In genomic region chr4:83115656-83116285, GRCh38 we compare ENCODE assay signal across 15 cellular contexts. TPM values are rescaled to one million over a fixed set of nuclear protein-coding genes. Genes with fewer than 3 reads are reported as not detected.
DNase-seq lines count a peak whose midpoint lies in the region; ATAC-seq, FAIRE-seq and TF ChIP-seq lines count a peak whose summit lies in the region.
"Had no signal": no experiment of that assay in that cellular context is flagged by ENCODE, and none has a peak within 500 bp of the region (broad histone marks: within the 10 kb centered on the region; RNA-seq: fewer than 3 reads in every experiment).

No MANE protein-coding gene starts in this region.

- peaks cover 35% of the 10 kb centered on the region for H3K4me1 Mint-ChIP-seq in T-helper 1 cell treated with Interleukin-12 subunit alpha and Interleukin-12 subunit beta and Interleukin-4 antibody, amounts not matched to agents 30 μg/mL and 1 μg/mL, for 36 hours (ENCODE audit: low read depth)

- H3K4me1 ChIP-seq in GM12878 (ENCODE audit: control insufficient read depth, insufficient read depth, low read length) (peaks cover 8% of the 10 kb centered on the region; the same call in 1 of the 2 replicates), osteoblast (ENCODE audit: insufficient read depth, low read length) (peaks cover 12% of the 10 kb centered on the region)

- RAD21 ChIA-PET in GM12878 (lab: Charles Lee; ENCODE audit: unreplicated experiment) = interaction anchor here (0.6 to 7.0 kb wide), 11 partner anchors 9 to 144 kb away, joined by 3 to 127 read pairs (median 6); no protein-coding TSS in a partner anchor

- no peaks in the 10 kb centered on the region; a peak in 1 of 4 replicates for H3K36me3 ChIP-seq in GM12878 (ENCODE audit: control insufficient read depth in 2 of 2, insufficient read depth in 2 of 2, low read length in 1 of 2)
- no peaks in the 10 kb centered on the region for H3K36me3 ChIP-seq in osteoblast (ENCODE audit: insufficient read depth, low read length)
- H3K36me3 ChIP-seq: SJCRH30 had no signal

- H3K9me3 ChIP-seq in GM12878 (replicated peaks; ENCODE audit: control insufficient read depth, insufficient read depth, low read length) = no peaks in the 10 kb centered on the region
- H3K9me3 ChIP-seq in osteoblast (ENCODE audit: low read depth, low read length) = no peaks in the 10 kb centered on the region
- H3K9me3 ChIP-seq: A549, SJCRH30 had no signal

- peak overlapping the region; percentile 23 for H3K27ac Mint-ChIP-seq in T-helper 1 cell treated with Interleukin-12 subunit alpha and Interleukin-12 subunit beta and Interleukin-4 antibody, amounts not matched to agents 30 μg/mL and 1 μg/mL, for 36 hours

- CTCF ChIA-PET in GM12878 (lab: Yijun Ruan, JAX) = interaction anchor here (0.7 to 6.4 kb wide), 7 partner anchors 62 to 145 kb away, joined by 3 to 43 read pairs (median 4); no protein-coding TSS in a partner anchor

- SMC1A ChIA-PET in GM12878 (lab: Charles Lee; ENCODE audit: uncharacterized antibody, unreplicated experiment) = interaction anchor here (0.7 to 9.7 kb wide), 12 partner anchors 9 to 137 kb away, joined by 3 to 183 read pairs (median 34); no protein-coding TSS in a partner anchor

- H3K79me2 ChIP-seq in GM12878 (ENCODE audit: control insufficient read depth, insufficient read depth, low read length) (peaks cover 47% of the 10 kb centered on the region), osteoblast (ENCODE audit: insufficient read depth, low read length) (no peaks in the 10 kb centered on the region)

- H3K9me3 Mint-ChIP-seq in T-helper 1 cell treated with Interleukin-12 subunit alpha and Interleukin-12 subunit beta and Interleukin-4 antibody, amounts not matched to agents 30 μg/mL and 1 μg/mL, for 36 hours = no peaks in the 10 kb centered on the region
- H3K9me3 Mint-ChIP-seq: type B pancreatic cell had no signal

- peaks cover 6% of the 10 kb centered on the region for H3K27me3 Mint-ChIP-seq in T-helper 1 cell treated with Interleukin-12 subunit alpha and Interleukin-12 subunit beta and Interleukin-4 antibody, amounts not matched to agents 30 μg/mL and 1 μg/mL, for 36 hours (ENCODE audit: low read depth)
- H3K27me3 Mint-ChIP-seq: type B pancreatic cell had no signal

- intact Hi-C loops in GM12878 (cut with micrococcal nuclease; ENCODE audit: unreplicated experiment) = no loop called here

- no peak overlapping the region for H3K9ac ChIP-seq in GM12878 (ENCODE audit: control insufficient read depth, insufficient read depth, low read length)

- WGBS in GM12878 (ENCODE audit: insufficient coverage, insufficient replicate concordance, low lambda C conversion rate, missing lambda C conversion rate) = 85% methylated on average over 8 of the region's 8 CpGs

- ATAC-seq in GM12878 (no peak), GM21717 (IDR thresholded peaks at IDR 0.05; ENCODE audit: unreplicated experiment) (no peak)
- no peak for ATAC-seq in activated CD4-positive, CD25-positive, alpha-beta regulatory T cell treated with anti-CD3 and anti-CD28 coated beads, Interleukin-2, amount 50 U/mL, for 24 hours
- ATAC-seq: A549 had no signal

- H3K4me2 ChIP-seq in GM12878 (ENCODE audit: control insufficient read depth, insufficient read depth) (no peak overlapping the region; the same call in 1 of the 2 replicates), osteoblast (ENCODE audit: insufficient read depth, low read length) (no peak overlapping the region)

- POLR2A ChIA-PET in GM12878 (lab: Charles Lee) = interaction anchor here (0.6 to 8.0 kb wide), 3 partner anchors 30 to 126 kb away, joined by 3 to 77 read pairs (median 5); no protein-coding TSS in a partner anchor

- BruUV-seq in GM12878 (replicated peaks; lab: Mats Ljungman, UMichigan) = no TSS peak

- DNase-seq in T-helper 1 cell (no peak), MV-4-11 (lab: John Stamatoyannopoulos, UW) (peak; percentile 91), GM12878 (ENCODE audit: low read depth, low spot score) (no peak), osteoblast (ENCODE audit: insufficient read length, low spot score, missing footprints) (no peak), ACHN (no peak)
- DNase-seq: activated CD4-positive, CD25-positive, alpha-beta regulatory T cell; NCI-H526; SJCRH30 had no signal

- no peak for TF ChIP-seq POLR2A in GM12878 (IDR thresholded peaks at IDR 0.05; ENCODE audit: low read depth, low read length)

- no peak for TF ChIP-seq EP300 in GM12878 (IDR thresholded peaks at IDR 0.05; ENCODE audit: borderline replicate concordance in 1 of 2, control insufficient read depth in 1 of 2, low read depth in 2 of 2, low read length in 2 of 2)

- in situ Hi-C loops in GM12878 (cut with MboI) (no loop called here), ACHN (cut with HindIII; ENCODE audit: low pct_ligation_motif_present, low pct_unique_long_range_greater_than_20kb, low sequenced_read_pairs) (no loop called here)

- H3K36me3 Mint-ChIP-seq in T-helper 1 cell treated with Interleukin-12 subunit alpha and Interleukin-12 subunit beta and Interleukin-4 antibody, amounts not matched to agents 30 μg/mL and 1 μg/mL, for 36 hours (ENCODE audit: low read depth) = peaks cover 20% of the 10 kb centered on the region
- H3K36me3 Mint-ChIP-seq: type B pancreatic cell had no signal

- H2AFZ ChIP-seq in GM12878 (ENCODE audit: control insufficient read depth, low read depth, low read length) = no peak overlapping the region
- H2AFZ ChIP-seq in osteoblast (ENCODE audit: low read length) = peak overlapping the region; percentile 34

- H4K20me1 ChIP-seq in GM12878 (ENCODE audit: control insufficient read depth, insufficient read depth) (no peaks in the 10 kb centered on the region), osteoblast (ENCODE audit: insufficient read depth, low read length) (no peaks in the 10 kb centered on the region)

- no peak for TF ChIP-seq RAD21 in GM12878 (IDR thresholded peaks at IDR 0.05; ENCODE audit: insufficient read depth, low read depth, low read length)

- H3K4me3 ChIP-seq in GM12878 (no peak overlapping the region), osteoblast (ENCODE audit: insufficient read depth, low read length) (no peak overlapping the region)
- H3K4me3 ChIP-seq: A549, SJCRH30, skin epidermis had no signal

- H3K4me3 Mint-ChIP-seq in T-helper 1 cell treated with Interleukin-12 subunit alpha and Interleukin-12 subunit beta and Interleukin-4 antibody, amounts not matched to agents 30 μg/mL and 1 μg/mL, for 36 hours = peak overlapping the region; percentile 92
- H3K4me3 Mint-ChIP-seq: type B pancreatic cell had no signal

- H3K27ac ChIP-seq in GM12878 (ENCODE audit: control insufficient read depth, insufficient read depth) = peak overlapping the region; percentile 99; the same call in 1 of the 2 replicates
- H3K27ac ChIP-seq in osteoblast (ENCODE audit: low read depth, low read length) = no peak overlapping the region
- H3K27ac ChIP-seq: A549, SJCRH30 had no signal

- H3K27me3 ChIP-seq in GM12878 (replicated peaks in 1 of 2; ENCODE audit: control insufficient read depth in 2 of 2, insufficient read depth in 2 of 2, low read length in 1 of 2) (no peaks in the 10 kb centered on the region), osteoblast (ENCODE audit: insufficient read depth, low read length) (no peaks in the 10 kb centered on the region)
- H3K27me3 ChIP-seq: SJCRH30 had no signal

- no peak for TF ChIP-seq CTCF in GM12878 (IDR thresholded peaks at IDR 0.05 in 2 of 3, conservative IDR thresholded peaks at IDR 0.05 in 1 of 3; ENCODE audit: control insufficient read depth in 2 of 3, extremely low read depth in 1 of 3, insufficient read depth in 1 of 3, low read depth in 3 of 3, low read length in 3 of 3)
- no peak for TF ChIP-seq CTCF in osteoblast (IDR thresholded peaks at IDR 0.05; ENCODE audit: extremely low read depth, low read depth, low read length)

- no peak for FAIRE-seq in GM12878 (lab: Jason Lieb, UNC)
- FAIRE-seq: A549, colon had no signal

TF ChIP-seq in GM12878, 131 proteins besides CTCF, POLR2A, EP300 and RAD21 (continues in another document):
- TF ChIP-seq PKNOX1 (IDR thresholded peaks at IDR 0.05) = peak; percentile 56; the same call in 1 of the 2 replicates

RNA-seq across cellular contexts. Expression of gene PLAC8, which starts 1.2 kb away (rescaled TPM):
- 200 and 211 TPM in 2 replicates for total RNA-seq in GM12878 (2013; cell fraction: nucleolus; rRNA removed)
- total RNA-seq in GM12878 (2014; rRNA removed) (214 and 265 TPM in 2 replicates), GM12878 (2014; rRNA removed; fragmentation: Illumina TruSeq; extraction: Trizol) (316 and 317 TPM in 2 replicates), GM12878 (2021) (238 and 239 TPM in 2 replicates), osteoblast (0.59 and 0.72 TPM in 2 replicates)
- polyA plus RNA-seq in GM12878 (2011; ENCODE audit: low read depth) = 78.9 TPM
- polyA plus RNA-seq in GM12878 (2011; rRNA removed) (841 and 1,037 TPM in 2 replicates), GM12878 (2014; fragmentation: Illumina TruSeq; extraction: Trizol) (311 and 417 TPM in 2 replicates), GM12878 (2014; fragmentation: Nextera tagmentation; extraction: Ambion mirVana) (100 to 1,000 TPM; 405 to 441 TPM), GM12878 (2014; rRNA removed) (239 and 276 TPM in 2 replicates), GM12878 (2016; fragmentation: Nextera tagmentation; extraction: Ambion mirVana) (100 to 1,000 TPM; 379 to 404 TPM)
- polyA plus RNA-seq in GM12878 (2011; cell fraction: cytosol; rRNA removed) = 429 and 464 TPM in 2 replicates
- 219 and 352 TPM in 2 replicates for polyA plus RNA-seq in GM12878 (2011; cell fraction: nucleus; rRNA removed)
- 70.6 and 120 TPM in 2 replicates for polyA plus RNA-seq in GM12878 (2012)
- polyA minus RNA-seq in GM12878 (2011; rRNA and poly(A)+ RNA removed) = 407 and 416 TPM in 2 replicates
- 98.6 and 123 TPM in 2 replicates for polyA minus RNA-seq in GM12878 (2011; cell fraction: cytosol; rRNA and poly(A)+ RNA removed)
- polyA minus RNA-seq in GM12878 (2011; cell fraction: nucleus; rRNA and poly(A)+ RNA removed) = 44.1 and 55.6 TPM in 2 replicates

Comparison
In these comparisons a context has a peak if more than half of its experiments do, and no peak if none do; other contexts are left out.
1. RNA of gene PLAC8, which starts 1.2 kb away (total RNA-seq): 200 to 317 TPM in GM12878; 0.59 to 0.72 TPM in osteoblast; every median in the first group is over 100 times any median in the second.